Comparison of ENCODE assay signal across 8 cellular contexts in genomic region chr5:170632266-170632984, GRCh38.
DNase-seq lines count a peak whose midpoint lies in the region; ATAC-seq, FAIRE-seq and TF ChIP-seq lines count a peak whose summit lies in the region.

No MANE protein-coding gene starts in this region.

- no peaks in the 10 kb centered on the region for H3K36me3 ChIP-seq in breast epithelium
- no peaks in the 10 kb centered on the region for H3K36me3 ChIP-seq in muscle layer of colon (ENCODE audit: insufficient read depth, low read length)

- H3K27ac ChIP-seq in A549 (peak overlapping the region in 1 of 2 experiments; percentile 84; a peak in 2 of 6 replicates), breast epithelium (peak overlapping the region; percentile 76 to 77), muscle layer of colon (ENCODE audit: low read depth, low read length) (peak overlapping the region; percentile 21)

- 17% methylated on average over 18 of the region's 19 CpGs for WGBS in A549 (ENCODE audit: missing lambda C conversion rate)

- ATAC-seq in A549, result peak; percentile 46 to 74
- peak; percentile 12 for ATAC-seq in HG02973 (IDR thresholded peaks at IDR 0.05; ENCODE audit: unreplicated experiment)

- H3K27me3 ChIP-seq in breast epithelium (no peaks in the 10 kb centered on the region), muscle layer of colon (ENCODE audit: control insufficient read depth in 1 of 2, insufficient read depth in 2 of 2, low read length in 2 of 2) (no peaks in the 10 kb centered on the region)

- TF ChIP-seq CTCF in A549 (IDR thresholded peaks at IDR 0.05), result peak; percentile 36
- no peak for TF ChIP-seq CTCF in breast epithelium (IDR thresholded peaks at IDR 0.05)

- 0 out of 5 replicates have a peak, but pooled peaks of 1 of the 2 experiments have one; percentile 24 for TF ChIP-seq RAD21 in A549 (conservative IDR thresholded peaks at IDR 0.05 in 1 of 2, IDR thresholded peaks at IDR 0.05 in 1 of 2)

- no peak overlapping the region for H3K9ac ChIP-seq in muscle layer of colon (ENCODE audit: low read length)

- POLR2A ChIA-PET in A549 (lab: Yijun Ruan, JAX), result interaction anchor here (1.3 to 1.5 kb wide), 2 partner anchors 197 to 201 kb away, joined by 5 to 6 read pairs; no protein-coding TSS in a partner anchor

- H3K4me3 ChIP-seq in A549 (peak overlapping the region; percentile 41; the same call in 2 of the 3 replicates), breast epithelium (peak overlapping the region in 2 of 3 donors; percentile 30 to 50), muscle layer of colon (ENCODE audit: low read depth in 1 of 2, low read length in 2 of 2) (peak overlapping the region in 1 of 2 donors; percentile 61)

- no peak for TF ChIP-seq EP300 in A549 (IDR thresholded peaks at IDR 0.05)

- H3K4me1 ChIP-seq in A549 (peaks cover 20% of the 10 kb centered on the region), breast epithelium (peaks cover 0 to 4% of the 10 kb centered on the region in 2 donors), muscle layer of colon (ENCODE audit: insufficient read depth, low read length) (peaks cover 20% of the 10 kb centered on the region)

- intact Hi-C loops in breast epithelium (cut with DNase I; ENCODE audit: low total_unique reads), result no loop called here

- no peak for FAIRE-seq in A549 (lab: Jason Lieb, UNC)
- no peak for FAIRE-seq in GM19239 (lab: Jason Lieb, UNC)

- peak; percentile 30 to 36 for DNase-seq in A549 (ENCODE audit: low read depth in 1 of 2, low spot score in 1 of 2)
- no peak for DNase-seq in breast epithelium (ENCODE audit: low spot score in 2 of 2)
- DNase-seq in NCI-H2029 treated with DMSO at 0.1 percent for 48 hours (lab: John Stamatoyannopoulos, UW), result no peak
- DNase-seq in GM19239 (ENCODE audit: insufficient read length, low spot score), result no peak
- DNase-seq in HPDE6-E6E7 (ENCODE audit: extremely low spot score), result no peak
- no peak for DNase-seq in AG08395 (ENCODE audit: low spot score)

- H3K9me3 ChIP-seq in A549 (no peaks in the 10 kb centered on the region), breast epithelium (no peaks in the 10 kb centered on the region), muscle layer of colon (ENCODE audit: low read length) (no peaks in the 10 kb centered on the region)

- TF ChIP-seq POLR2A in A549 (IDR thresholded peaks at IDR 0.05; ENCODE audit: low read length) (no peak), breast epithelium (IDR thresholded peaks at IDR 0.05) (no peak)

- H3K4me2 ChIP-seq in A549, result peak overlapping the region; percentile 88

- CTCF ChIA-PET in A549 (lab: Yijun Ruan, JAX), result interaction anchor here (0.7 to 24.6 kb wide), 53 partner anchors 10 to 511 kb away, joined by 3 to 508 read pairs (median 4); no protein-coding TSS in a partner anchor

TF ChIP-seq in A549, 52 proteins besides CTCF, POLR2A, EP300 and RAD21:
- TF ChIP-seq RARB (CRISPR knock-in tag; IDR thresholded peaks at IDR 0.05), result no peak
- TF ChIP-seq ZFP36 (IDR thresholded peaks at IDR 0.05; ENCODE audit: borderline replicate concordance, partially characterized antibody), result peak; percentile 65

Comparison
In these comparisons a context has a peak if more than half of its experiments do, and no peak if none do; other contexts are left out.
1. DNase-seq: peak in A549 (2 of 2); none in breast epithelium (0 of 2), NCI-H2029 treated with DMSO at 0.1 percent for 48 hours (single experiment), GM19239 (single experiment), HPDE6-E6E7 (single experiment) and AG08395 (single experiment).